8 cellular contexts compared by ENCODE assay signal in the genomic region with DNA sequence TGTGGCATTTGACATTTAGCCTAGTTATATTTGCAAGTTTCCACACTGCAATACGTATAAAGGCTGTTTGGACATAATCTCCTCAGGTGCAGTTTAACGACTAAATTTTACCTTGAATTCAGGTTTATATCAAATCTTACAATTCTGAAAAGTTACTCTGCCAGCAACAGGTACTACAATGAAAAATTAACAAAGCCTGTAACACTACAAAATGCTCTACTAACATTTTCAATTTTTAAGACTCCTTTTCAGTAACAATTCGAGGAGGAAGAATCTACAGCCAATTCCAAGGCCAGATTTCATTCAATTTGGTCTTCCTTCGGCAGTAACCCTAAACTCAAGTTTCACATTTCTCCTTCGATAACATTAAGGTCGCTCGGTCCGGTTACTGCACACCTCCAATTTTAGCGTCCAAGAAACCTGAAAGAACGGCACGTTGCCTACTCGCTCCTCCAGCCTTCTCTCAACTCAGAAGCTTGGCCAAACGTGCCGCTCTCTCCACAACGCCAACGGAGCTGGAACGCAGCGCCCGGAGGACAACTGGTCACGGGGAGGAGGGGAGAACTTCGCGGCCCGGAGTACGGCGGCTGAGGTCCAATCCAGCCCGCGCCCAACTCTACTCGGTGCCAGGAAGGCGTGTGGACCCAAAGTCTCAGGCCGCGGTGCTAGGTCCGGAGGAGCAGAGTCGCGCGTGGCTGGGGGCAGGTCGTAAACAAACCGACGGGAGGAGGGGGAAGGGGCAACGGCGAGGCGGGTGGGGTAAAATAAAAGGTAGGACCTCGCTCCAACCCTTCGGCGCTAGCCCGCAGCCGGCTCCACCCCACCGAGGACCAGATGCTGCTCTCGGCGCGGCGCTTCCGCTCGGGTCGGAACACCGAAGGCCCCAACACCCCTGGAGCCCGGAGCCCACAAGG. TPM values are rescaled to one million over a fixed set of nuclear protein-coding genes. Genes with fewer than 3 reads are reported as not detected.
A peak's percentile ranks its signal among the peaks of the same experiment; 100 is the strongest.
DNase-seq lines count a peak whose midpoint lies in the region; ATAC-seq and TF ChIP-seq lines count a peak whose summit lies in the region.

No MANE protein-coding gene starts in this region.

- H3K27me3 ChIP-seq in neutrophil (no peaks in the 10 kb centered on the region), tibial nerve (no peaks in the 10 kb centered on the region)

- H3K4me1 ChIP-seq in neutrophil (ENCODE audit: control insufficient read depth in 1 of 2, insufficient read depth in 1 of 2, low read depth in 1 of 2, low read length in 1 of 2), result peaks cover 38 to 40% of the 10 kb centered on the region in 2 experiments
- peaks cover 0 to 47% (median 8%) of the 10 kb centered on the region in 4 donors for H3K4me1 ChIP-seq in tibial nerve

- H3K4me3 ChIP-seq in neutrophil (ENCODE audit: low read depth in 1 of 2, low read length in 1 of 2) (peak overlapping the region; percentile 88 to 96), tibial nerve (peak overlapping the region; percentile 92 to 99 (median 96))

- ATAC-seq in GM18498 (IDR thresholded peaks at IDR 0.05; ENCODE audit: unreplicated experiment) (peak; percentile 21), HG02943 (IDR thresholded peaks at IDR 0.05; ENCODE audit: low read depth, unreplicated experiment) (peak; percentile 19)

- TF ChIP-seq CTCF in neutrophil (IDR thresholded peaks at IDR 0.05) (no peak), tibial nerve (IDR thresholded peaks at IDR 0.05) (no peak)

- TF ChIP-seq POLR2A in tibial nerve (IDR thresholded peaks at IDR 0.05), result no peak

- H3K36me3 ChIP-seq in neutrophil (no peaks in the 10 kb centered on the region), tibial nerve (no peaks in the 10 kb centered on the region)

- 1% methylated on average over 50 to 52 of the region's 56 CpGs for WGBS in tibial nerve, 2 donors

- no peak for TF ChIP-seq EP300 in tibial nerve (IDR thresholded peaks at IDR 0.05)

- no peaks in the 10 kb centered on the region for H3K9me3 ChIP-seq in neutrophil
- no peaks in the 10 kb centered on the region for H3K9me3 ChIP-seq in tibial nerve

- H3K27ac ChIP-seq in neutrophil (peak overlapping the region; percentile 95), tibial nerve (peak overlapping the region; percentile 98 to 100 (median 100))

- DNase-seq in A172 (ENCODE audit: low spot score) (peak; percentile 28), NOMO-1 treated with DMSO at 0.1 percent for 48 hours (lab: John Stamatoyannopoulos, UW; ENCODE audit: unreplicated experiment) (peak; percentile 36), germinal center (ENCODE audit: low spot score) (peak; percentile 50), tibial nerve (ENCODE audit: low spot score in 2 of 2) (peak; percentile 61 to 65)
- peak; percentile 34 for DNase-seq in activated naive CD4-positive, alpha-beta T cell treated with anti-CD3 and anti-CD28 coated beads, Interleukin-2, amount 50 U/mL, for 16 hours

RNA-seq across cellular contexts. Expression of a gene that starts 0.7 kb away (rescaled TPM):
- 50.5 and 59.4 TPM in 2 replicates for total RNA-seq in A172 (2014; rRNA removed; shearing (Covaris generic))
- 10 to 100 TPM; 36.0 to 42.7 (median 38.5) TPM for total RNA-seq in tibial nerve

Comparison
In these comparisons a context has a peak if more than half of its experiments do, and no peak if none do; other contexts are left out.
1. Peak in every context shown above with its lines: DNase-seq, ATAC-seq, H3K4me3 ChIP-seq and H3K27ac ChIP-seq.